ENCODE assay signal across 2 cellular contexts in genomic region chr16:89253548-89254287, GRCh38.
A peak's percentile ranks its signal among the peaks of the same experiment; 100 is the strongest.
TF ChIP-seq lines count a peak whose summit lies in the region.

No MANE protein-coding gene starts in this region.

TF ChIP-seq in HepG2, 621 proteins besides CTCF, POLR2A, EP300 and RAD21:
- peak; percentile 80 for TF ChIP-seq ZNF121 (CRISPR knock-in tag; IDR thresholded peaks at IDR 0.05)
- no peak for TF ChIP-seq STAT5B (CRISPR knock-in tag; IDR thresholded peaks at IDR 0.05)
- no peak for TF ChIP-seq NFE2 (CRISPR knock-in tag; IDR thresholded peaks at IDR 0.05)
- no peak for TF ChIP-seq ZMAT3 (CRISPR knock-in tag; conservative IDR thresholded peaks at IDR 0.05)

TF ChIP-seq in K562, 482 proteins besides CTCF, POLR2A, EP300 and RAD21:
- TF ChIP-seq ZNF121 (CRISPR knock-in tag; conservative IDR thresholded peaks at IDR 0.05) (peak; percentile 87), SPI1 (IDR thresholded peaks at IDR 0.05; ENCODE audit: borderline replicate concordance, low read depth, low read length) (peak; percentile 89)
- TF ChIP-seq, protein P1, sequence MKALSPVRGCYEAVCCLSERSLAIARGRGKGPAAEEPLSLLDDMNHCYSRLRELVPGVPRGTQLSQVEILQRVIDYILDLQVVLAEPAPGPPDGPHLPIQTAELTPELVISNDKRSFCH (CRISPR knock-in tag; IDR thresholded peaks at IDR 0.05): no peak
- TF ChIP-seq, protein P1 (tag; IDR thresholded peaks at IDR 0.05): no peak
